ENCODE assay signal across 15 cellular contexts in genomic region chr7:150740053-150740452, GRCh38. TPM values are rescaled to one million over a fixed set of nuclear protein-coding genes. Genes with fewer than 3 reads are reported as not detected.
DNase-seq lines count a peak whose midpoint lies in the region; ATAC-seq, FAIRE-seq and TF ChIP-seq lines count a peak whose summit lies in the region.
"Had no signal": no experiment of that assay in that cellular context is flagged by ENCODE, and none has a peak within 500 bp of the region (broad histone marks: within the 10 kb centered on the region; RNA-seq: fewer than 3 reads in every experiment).

No MANE protein-coding gene starts in this region.

- H3K79me2 ChIP-seq in K562 (ENCODE audit: control insufficient read depth, insufficient read depth, low read length) = no peaks in the 10 kb centered on the region

- DNase-seq in right atrium auricular region (ENCODE audit: low spot score) = no peak
- no peak for DNase-seq in Right ventricle myocardium inferior (ENCODE audit: missing footprints)
- DNase-seq in K562 (ENCODE audit: extremely low read depth in 1 of 4, low spot score in 3 of 4) = no peak
- DNase-seq in lung (ENCODE audit: low spot score) = peak; percentile 28
- no peak for DNase-seq in mesothelial cell of epicardium (ENCODE audit: low spot score in 2 of 2, unreplicated experiment in 2 of 2)
- DNase-seq in T1000 (lab: John Stamatoyannopoulos, UW) = no peak
- DNase-seq: AML-193; NCI-H2171; nephron progenitor cell; stimulated activated naive B cell treated with anti-CD40 and anti-IgM and Interleukin-4, amounts not matched to agents 10 μg/mL and 1 μg/mL and 100 μg/mL, for 72 hours had no signal

- H2AFZ ChIP-seq in K562 (ENCODE audit: low read depth, low read length) = no peak overlapping the region

- no peaks in the 10 kb centered on the region for H3K4me1 Mint-ChIP-seq in mesothelial cell of epicardium

- no peak for TF ChIP-seq POLR2A in K562 (conservative IDR thresholded peaks at IDR 0.05)

- ATAC-seq in Right ventricle myocardium inferior (no peak), K562 (no peak), lung (ENCODE audit: insufficient read depth, low FRiP score) (no peak), HG03457 (IDR thresholded peaks at IDR 0.05; ENCODE audit: unreplicated experiment) (no peak), GM18520 (IDR thresholded peaks at IDR 0.05; ENCODE audit: unreplicated experiment) (no peak)
- ATAC-seq: stimulated activated naive B cell treated with anti-CD40 and anti-IgM and Interleukin-4, amounts not matched to agents 10 μg/mL and 1 μg/mL and 100 μg/mL, for 72 hours had no signal

- BruUV-seq in K562 (replicated peaks; lab: Mats Ljungman, UMichigan) = no TSS peak

- H3K27ac Mint-ChIP-seq in mesothelial cell of epicardium = no peak overlapping the region
- H3K27ac Mint-ChIP-seq: nephron progenitor cell; stimulated activated naive B cell treated with anti-CD40 and anti-IgM and Interleukin-4, amounts not matched to agents 10 μg/mL and 1 μg/mL and 100 μg/mL, for 72 hours had no signal

- H3K4me2 ChIP-seq in K562 (ENCODE audit: insufficient read depth, low read length) = no peak overlapping the region

- no peaks in the 10 kb centered on the region for H4K20me1 ChIP-seq in K562 (replicated peaks; ENCODE audit: control insufficient read depth, insufficient read depth, low read length)

- TF ChIP-seq EP300 in K562 (IDR thresholded peaks at IDR 0.05; ENCODE audit: low read length) = no peak

- FAIRE-seq in K562 (lab: Jason Lieb, UNC) = no peak
- FAIRE-seq: G401.6 had no signal

- TF ChIP-seq CTCF in right atrium auricular region (IDR thresholded peaks at IDR 0.05) = no peak
- no peak for TF ChIP-seq CTCF in K562 (IDR thresholded peaks at IDR 0.05 in 2 of 3, conservative IDR thresholded peaks at IDR 0.05 in 1 of 3; ENCODE audit: insufficient read depth in 2 of 3, low read depth in 1 of 3, low read length in 3 of 3)
- no peak for TF ChIP-seq CTCF in lung (IDR thresholded peaks at IDR 0.05; ENCODE audit: control extremely low read depth, extremely low read depth)
- no peak for TF ChIP-seq CTCF in mesothelial cell of epicardium (IDR thresholded peaks at IDR 0.05; ENCODE audit: unreplicated experiment)

- H3K27ac ChIP-seq in right atrium auricular region = peak overlapping the region; percentile 67 to 70
- no peak overlapping the region for H3K27ac ChIP-seq in K562 (ENCODE audit: extremely low read depth, low read depth, low read length)
- peak overlapping the region in 1 of 2 donors; percentile 49 for H3K27ac ChIP-seq in lung (ENCODE audit: low read depth in 1 of 2, low read length in 1 of 2)
- H3K27ac ChIP-seq: VCaP had no signal

- in situ Hi-C loops in K562 (cut with MboI) = no loop called here

- H3K27me3 ChIP-seq in right atrium auricular region (no peaks in the 10 kb centered on the region), K562 (ENCODE audit: control insufficient read depth in 2 of 2, insufficient read depth in 2 of 2, low read length in 2 of 2) (peaks cover 7 to 34% of the 10 kb centered on the region in 2 experiments; a peak in 2 of 5 replicates), lung (ENCODE audit: control insufficient read depth, insufficient read depth) (no peaks in the 10 kb centered on the region)

- H3K9ac ChIP-seq in K562 (ENCODE audit: insufficient read depth in 1 of 2, low read depth in 2 of 2, low read length in 2 of 2) = no peak overlapping the region

- WGBS in K562 (ENCODE audit: insufficient coverage, low coverage, missing lambda C conversion rate) = under 1% methylated on average over 10 of the region's 10 CpGs
- WGBS in lung, 2 donors = 52 to 53% methylated on average over 10 of the region's 10 CpGs

- no peaks in the 10 kb centered on the region for H3K9me3 Mint-ChIP-seq in mesothelial cell of epicardium
- H3K9me3 Mint-ChIP-seq: IgD-negative memory B cell had no signal

- intact Hi-C loops in Right ventricle myocardium inferior (cut with DNase I) (no loop called here), K562 (cut with micrococcal nuclease) (no loop called here)

- H3K9me3 ChIP-seq in right atrium auricular region (no peaks in the 10 kb centered on the region), K562 (replicated peaks; ENCODE audit: control insufficient read depth, insufficient read depth, low read depth, low read length) (no peaks in the 10 kb centered on the region), lung (ENCODE audit: control insufficient read depth in 2 of 2, insufficient read depth in 1 of 2, low read length in 1 of 2) (no peaks in the 10 kb centered on the region)

- peaks cover 93% of the 10 kb centered on the region for H3K27me3 Mint-ChIP-seq in mesothelial cell of epicardium (ENCODE audit: low read depth)

- H3K4me3 Mint-ChIP-seq in mesothelial cell of epicardium = no peak overlapping the region
- H3K4me3 Mint-ChIP-seq: nephron progenitor cell; stimulated activated naive B cell treated with anti-CD40 and anti-IgM and Interleukin-4, amounts not matched to agents 10 μg/mL and 1 μg/mL and 100 μg/mL, for 72 hours had no signal

- TF ChIP-seq RAD21 in K562 (CRISPR knock-in tag; conservative IDR thresholded peaks at IDR 0.05 in 1 of 2, IDR thresholded peaks at IDR 0.05 in 1 of 2) = no peak

- peaks cover 0 to 27% of the 10 kb centered on the region in 2 donors for H3K4me1 ChIP-seq in right atrium auricular region
- no peaks in the 10 kb centered on the region; a peak in 1 of 5 replicates for H3K4me1 ChIP-seq in K562 (replicated peaks in 1 of 2; ENCODE audit: control insufficient read depth in 2 of 2, insufficient read depth in 2 of 2, low read length in 2 of 2)
- H3K4me1 ChIP-seq in lung (ENCODE audit: control insufficient read depth in 2 of 2, insufficient read depth in 2 of 2, low read length in 2 of 2) = peaks cover 6 to 9% of the 10 kb centered on the region in 2 donors

- POLR2A ChIA-PET in K562 (lab: Yijun Ruan, JAX) = interaction anchor here (0.7 kb wide), 1 partner anchor 10 kb away, joined by 3 read pairs; no protein-coding TSS in a partner anchor

- H3K4me3 ChIP-seq in right atrium auricular region = peak overlapping the region; percentile 16 to 50
- H3K4me3 ChIP-seq in K562 = no peak overlapping the region
- peak overlapping the region; percentile 49 for H3K4me3 ChIP-seq in lung

- H3K36me3 ChIP-seq in right atrium auricular region = peaks cover 19% of the 10 kb centered on the region
- no peaks in the 10 kb centered on the region for H3K36me3 ChIP-seq in K562 (ENCODE audit: control insufficient read depth, insufficient read depth, low read length)
- peaks cover 0 to 18% of the 10 kb centered on the region in 2 donors for H3K36me3 ChIP-seq in lung (ENCODE audit: control insufficient read depth in 2 of 2, insufficient read depth in 2 of 2, low read length in 2 of 2)

- no peaks in the 10 kb centered on the region for H3K36me3 Mint-ChIP-seq in mesothelial cell of epicardium
- H3K36me3 Mint-ChIP-seq: stimulated activated naive B cell treated with anti-CD40 and anti-IgM and Interleukin-4, amounts not matched to agents 10 μg/mL and 1 μg/mL and 100 μg/mL, for 72 hours had no signal

- CTCF ChIA-PET in K562 (lab: Yijun Ruan, JAX; ENCODE audit: low intra/inter-chr PET ratio) = no interaction called here

- H3K9me1 ChIP-seq in K562 (ENCODE audit: control insufficient read depth, insufficient read depth, low read length) = no peaks in the 10 kb centered on the region

RNA-seq across cellular contexts. Expression of gene GIMAP5, which starts 2.8 kb away (rescaled TPM):
- total RNA-seq in right atrium auricular region = 10 to 100 TPM; 14.5 to 22.2 TPM
- total RNA-seq in Right ventricle myocardium inferior = 9.0 TPM
- total RNA-seq in K562 (2011; cell fraction: chromatin; rRNA removed; ENCODE audit: low replicate concordance) = not detected in 2 replicates
- not detected in 2 replicates for total RNA-seq in K562 (2011; cell fraction: nucleolus; rRNA removed)
- not detected in 2 replicates for total RNA-seq in K562 (2011; cell fraction: nucleoplasm; rRNA removed)
- total RNA-seq in K562 (2014; rRNA removed) = not detected in 2 replicates
- total RNA-seq in K562 (2014; rRNA removed; fragmentation: Illumina TruSeq; extraction: Trizol) = not detected in 2 replicates
- not detected in 2 replicates for total RNA-seq in K562 (2015; rRNA removed; fragmentation: Illumina TruSeq; extraction: Trizol)
- 0.35 and 0.51 TPM in 2 replicates for total RNA-seq in K562 (2021)
- not detected in 2 replicates for polyA plus RNA-seq in K562 (2011; rRNA removed)
- polyA plus RNA-seq in K562 (2011; cell fraction: cytosol; rRNA removed) = not detected in 2 replicates
- polyA plus RNA-seq in K562 (2011; cell fraction: nucleus; rRNA removed) = not detected in 2 replicates
- polyA plus RNA-seq in K562 (2012) = 0.48 TPM in 1 of 2 replicates, not detected in the other
- not detected in 2 replicates for polyA plus RNA-seq in K562 (2014; fragmentation: Illumina TruSeq; extraction: Trizol)
- not detected for polyA plus RNA-seq in K562 (2014; fragmentation: Nextera tagmentation; extraction: Ambion mirVana)
- not detected in 2 replicates for polyA plus RNA-seq in K562 (2014; rRNA removed)
- not detected in 2 replicates for polyA minus RNA-seq in K562 (2011; rRNA and poly(A)+ RNA removed)
- polyA minus RNA-seq in K562 (2011; cell fraction: cytosol; rRNA and poly(A)+ RNA removed) = not detected in 2 replicates
- polyA minus RNA-seq in K562 (2011; cell fraction: nucleus; rRNA and poly(A)+ RNA removed) = not detected in 2 replicates
- total RNA-seq in lung = 10 to 100 TPM; 24.8 to 27.3 TPM
- polyA plus RNA-seq in lung = 10 to 100 TPM; 47.9 to 60.6 TPM
- not detected in 3 replicates for total RNA-seq in mesothelial cell of epicardium

RNA-seq across cellular contexts. Expression of gene GIMAP1, which starts 23.6 kb away (rescaled TPM):
- 1 to 10 TPM; 5.6 to 8.0 TPM for total RNA-seq in right atrium auricular region
- total RNA-seq in Right ventricle myocardium inferior = 5.8 TPM
- total RNA-seq in K562 (2011; cell fraction: chromatin; rRNA removed; ENCODE audit: low replicate concordance) = not detected in 2 replicates
- not detected in 2 replicates for total RNA-seq in K562 (2011; cell fraction: nucleolus; rRNA removed)
- not detected in 2 replicates for total RNA-seq in K562 (2011; cell fraction: nucleoplasm; rRNA removed)
- not detected in 2 replicates for total RNA-seq in K562 (2014; rRNA removed)
- total RNA-seq in K562 (2014; rRNA removed; fragmentation: Illumina TruSeq; extraction: Trizol) = not detected in 2 replicates
- not detected in 2 replicates for total RNA-seq in K562 (2015; rRNA removed; fragmentation: Illumina TruSeq; extraction: Trizol)
- total RNA-seq in K562 (2021) = 0.11 and 0.13 TPM in 2 replicates
- polyA plus RNA-seq in K562 (2011; rRNA removed) = not detected in 2 replicates
- polyA plus RNA-seq in K562 (2011; cell fraction: cytosol; rRNA removed) = 0.03 TPM in 1 of 2 replicates, not detected in the other
- not detected in 2 replicates for polyA plus RNA-seq in K562 (2011; cell fraction: nucleus; rRNA removed)
- polyA plus RNA-seq in K562 (2012) = not detected in 2 replicates
- not detected in 2 replicates for polyA plus RNA-seq in K562 (2014; fragmentation: Illumina TruSeq; extraction: Trizol)
- polyA plus RNA-seq in K562 (2014; fragmentation: Nextera tagmentation; extraction: Ambion mirVana) = not detected
- 0.04 TPM in 1 of 2 replicates, not detected in the other for polyA plus RNA-seq in K562 (2014; rRNA removed)
- not detected in 2 replicates for polyA minus RNA-seq in K562 (2011; rRNA and poly(A)+ RNA removed)
- polyA minus RNA-seq in K562 (2011; cell fraction: cytosol; rRNA and poly(A)+ RNA removed) = not detected in 2 replicates
- polyA minus RNA-seq in K562 (2011; cell fraction: nucleus; rRNA and poly(A)+ RNA removed) = not detected in 2 replicates
- total RNA-seq in lung = 1 to 10 TPM; 4.6 to 9.5 TPM
- polyA plus RNA-seq in lung = 10 to 100 TPM in 1 of 2 donors, 1 to 10 TPM in 1; 5.7 to 10.0 TPM
- not detected in 3 replicates for total RNA-seq in mesothelial cell of epicardium

RNA-seq across cellular contexts. Expression of gene GIMAP2, which starts 54.5 kb away (rescaled TPM):
- 1 to 10 TPM; 3.8 to 8.3 TPM for total RNA-seq in right atrium auricular region
- 6.2 TPM for total RNA-seq in Right ventricle myocardium inferior
- total RNA-seq in K562 (2011; cell fraction: chromatin; rRNA removed; ENCODE audit: low replicate concordance) = 0.86 TPM in 1 of 2 replicates, not detected in the other
- total RNA-seq in K562 (2011; cell fraction: nucleolus; rRNA removed) = 0.17 and 0.53 TPM in 2 replicates
- total RNA-seq in K562 (2011; cell fraction: nucleoplasm; rRNA removed) = 0.51 TPM in 1 of 2 replicates, not detected in the other
- 0.73 and 1.1 TPM in 2 replicates for total RNA-seq in K562 (2014; rRNA removed)
- total RNA-seq in K562 (2014; rRNA removed; fragmentation: Illumina TruSeq; extraction: Trizol) = 1.1 and 1.4 TPM in 2 replicates
- total RNA-seq in K562 (2015; rRNA removed; fragmentation: Illumina TruSeq; extraction: Trizol) = 1.3 and 1.5 TPM in 2 replicates
- 1.1 and 1.2 TPM in 2 replicates for total RNA-seq in K562 (2021)
- polyA plus RNA-seq in K562 (2011; rRNA removed) = 0.14 and 0.52 TPM in 2 replicates
- 0.09 and 0.18 TPM in 2 replicates for polyA plus RNA-seq in K562 (2011; cell fraction: cytosol; rRNA removed)
- polyA plus RNA-seq in K562 (2011; cell fraction: nucleus; rRNA removed) = 0.14 and 0.15 TPM in 2 replicates
- polyA plus RNA-seq in K562 (2012) = 2.2 and 9.4 TPM in 2 replicates
- 0.65 and 0.83 TPM in 2 replicates for polyA plus RNA-seq in K562 (2014; fragmentation: Illumina TruSeq; extraction: Trizol)
- polyA plus RNA-seq in K562 (2014; fragmentation: Nextera tagmentation; extraction: Ambion mirVana) = 1 to 10 TPM; 1.8 TPM
- polyA plus RNA-seq in K562 (2014; rRNA removed) = 0.37 and 0.57 TPM in 2 replicates
- polyA minus RNA-seq in K562 (2011; rRNA and poly(A)+ RNA removed) = 0.42 and 0.60 TPM in 2 replicates
- polyA minus RNA-seq in K562 (2011; cell fraction: cytosol; rRNA and poly(A)+ RNA removed) = 0.76 TPM in 1 of 2 replicates, not detected in the other
- polyA minus RNA-seq in K562 (2011; cell fraction: nucleus; rRNA and poly(A)+ RNA removed) = not detected in 2 replicates
- total RNA-seq in lung = 10 to 100 TPM; 14.1 to 24.9 TPM
- polyA plus RNA-seq in lung = 10 to 100 TPM; 10.7 to 22.0 TPM
- not detected in 3 replicates for total RNA-seq in mesothelial cell of epicardium
